Comparison of ENCODE assay signal across 12 cellular contexts in the genomic region with DNA sequence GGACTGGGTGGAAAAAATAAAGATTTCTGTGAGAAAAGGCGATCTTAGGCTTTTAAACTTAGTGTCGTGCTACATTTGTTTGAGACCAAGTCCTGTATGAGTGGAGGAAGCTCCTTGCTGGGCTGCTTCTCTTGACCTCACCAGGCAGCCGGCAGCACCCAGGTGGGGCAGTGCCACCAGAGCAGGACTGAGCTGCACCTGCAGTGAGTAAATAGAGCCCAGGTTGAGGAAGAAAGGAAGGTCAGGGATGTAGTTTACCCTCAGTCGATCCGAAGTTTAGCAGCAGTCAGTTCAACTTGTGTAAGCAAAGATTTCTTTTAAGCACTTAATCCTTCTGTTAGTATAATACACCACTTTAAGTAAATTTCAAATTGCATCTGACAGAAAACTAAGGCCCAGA. TPM values are rescaled to one million over a fixed set of nuclear protein-coding genes. Genes with fewer than 3 reads are reported as not detected.
DNase-seq lines count a peak whose midpoint lies in the region; ATAC-seq and TF ChIP-seq lines count a peak whose summit lies in the region.
"Had no signal": no experiment of that assay in that cellular context is flagged by ENCODE, and none has a peak within 500 bp of the region (broad histone marks: within the 10 kb centered on the region; RNA-seq: fewer than 3 reads in every experiment).

No MANE protein-coding gene starts in this region.

- H3K27ac ChIP-seq in mesenchymal stem cell (ENCODE audit: low read length, poor library complexity, severe bottlenecking) (peak overlapping the region; percentile 83), thoracic aorta (peak overlapping the region; percentile 19 to 32)

- H4K91ac ChIP-seq in mesenchymal stem cell (ENCODE audit: low read length): no peak overlapping the region

- ATAC-seq in WTC11 (no peak; the same call in 1 of the 2 replicates), thoracic aorta (ENCODE audit: insufficient number of reproducible peaks, low FRiP score, low read depth) (no peak), HG02870 (IDR thresholded peaks at IDR 0.05; ENCODE audit: unreplicated experiment) (no peak), HG03520 (IDR thresholded peaks at IDR 0.05; ENCODE audit: unreplicated experiment) (no peak)

- no peak overlapping the region for H3K4me2 ChIP-seq in mesenchymal stem cell (ENCODE audit: low read length, poor library complexity, severe bottlenecking)

- peak overlapping the region in 1 of 2 experiments; percentile 34 for H2BK12ac ChIP-seq in mesenchymal stem cell (ENCODE audit: low read length in 2 of 2)

- WGBS in mesenchymal stem cell: 98% methylated on average over 3 of the region's 5 CpGs

- H3K14ac ChIP-seq in mesenchymal stem cell (ENCODE audit: low read length in 2 of 2): peak overlapping the region in 1 of 2 experiments; percentile 96

- H4K8ac ChIP-seq in mesenchymal stem cell (ENCODE audit: low read length): no peak overlapping the region

- no peak overlapping the region for H3K4me3 Mint-ChIP-seq in activated T-cell treated with anti-CD3 and anti-CD28 coated beads, Interleukin-2, amount 50 U/mL, for 24 hours
- H3K4me3 Mint-ChIP-seq in WTC11: no peak overlapping the region

- DNase-seq in activated T-cell treated with anti-CD3 and anti-CD28 coated beads, Interleukin-2, amount 50 U/mL, for 24 hours: no peak
- no peak for DNase-seq in activated T-cell treated with anti-CD3 and anti-CD28 coated beads for 4 hours
- no peak for DNase-seq in WTC11 (ENCODE audit: low spot score)
- DNase-seq in mesenchymal stem cell: peak; percentile 37
- no peak for DNase-seq in thoracic aorta (ENCODE audit: low spot score)
- no peak for DNase-seq in OCI-M2 (lab: John Stamatoyannopoulos, UW; ENCODE audit: unreplicated experiment)
- DNase-seq: erythroblast; NCI-H1694 treated with DMSO at 0.1 percent for 48 hours; stimulated activated naive CD4-positive, alpha-beta T cell had no signal

- peak overlapping the region in 1 of 2 experiments; percentile 63 for H3K23ac ChIP-seq in mesenchymal stem cell (ENCODE audit: low read length in 2 of 2)

- H3K36me3 ChIP-seq in mesenchymal stem cell (ENCODE audit: control insufficient read depth in 1 of 2, insufficient read depth in 2 of 2, low read depth in 1 of 2, low read length in 2 of 2) (peaks cover 18 to 49% of the 10 kb centered on the region in 2 experiments), thoracic aorta (peaks cover 8% of the 10 kb centered on the region)

- H3K4ac ChIP-seq in mesenchymal stem cell (ENCODE audit: low read depth in 1 of 2, low read length in 2 of 2): no peak overlapping the region

- H3K4me3 ChIP-seq in mesenchymal stem cell (ENCODE audit: insufficient read depth in 1 of 2, low read depth in 1 of 2, low read length in 2 of 2) (no peak overlapping the region), thoracic aorta (no peak overlapping the region)

- no peaks in the 10 kb centered on the region for H3K9me3 ChIP-seq in mesenchymal stem cell (ENCODE audit: control insufficient read depth, low read length)
- no peaks in the 10 kb centered on the region for H3K9me3 ChIP-seq in thoracic aorta

- peak overlapping the region; percentile 82 for H3K9ac ChIP-seq in mesenchymal stem cell (ENCODE audit: low read length)

- no peak for TF ChIP-seq CTCF in WTC11 (IDR thresholded peaks at IDR 0.05)
- TF ChIP-seq CTCF in thoracic aorta (IDR thresholded peaks at IDR 0.05): no peak

- H2AK5ac ChIP-seq in mesenchymal stem cell (ENCODE audit: low read length, severe bottlenecking): peak overlapping the region; percentile 45

- no peak overlapping the region for H2AFZ ChIP-seq in mesenchymal stem cell (ENCODE audit: low read depth, low read length)

- CTCF ChIA-PET in WTC11 (lab: Charles Lee): interaction anchor here (0.8 to 1.5 kb wide), 4 partner anchors 10 to 123 kb away, joined by 3 to 7 read pairs (median 5); no protein-coding TSS in a partner anchor

- peaks cover 87% of the 10 kb centered on the region for H3K4me1 Mint-ChIP-seq in activated T-cell treated with anti-CD3 and anti-CD28 coated beads, Interleukin-2, amount 50 U/mL, for 24 hours (ENCODE audit: low read depth)
- H3K4me1 Mint-ChIP-seq in WTC11: peaks cover 95% of the 10 kb centered on the region

- no peaks in the 10 kb centered on the region for H3K27me3 ChIP-seq in mesenchymal stem cell (ENCODE audit: control insufficient read depth in 1 of 2, insufficient read depth in 1 of 2, low read length in 2 of 2)
- H3K27me3 ChIP-seq in thoracic aorta (replicated peaks; ENCODE audit: insufficient read depth): no peaks in the 10 kb centered on the region

- POLR2A ChIA-PET in WTC11 (lab: Charles Lee): no interaction called here

- no peaks in the 10 kb centered on the region for H3K27me3 Mint-ChIP-seq in activated T-cell treated with anti-CD3 and anti-CD28 coated beads, Interleukin-2, amount 50 U/mL, for 24 hours
- no peaks in the 10 kb centered on the region for H3K27me3 Mint-ChIP-seq in WTC11 (ENCODE audit: low read depth)

- no peak overlapping the region for H2BK120ac ChIP-seq in mesenchymal stem cell (ENCODE audit: low read depth, low read length)

- H3K79me1 ChIP-seq in mesenchymal stem cell (replicated peaks; ENCODE audit: low read length, poor library complexity, severe bottlenecking): no peaks in the 10 kb centered on the region

- no peaks in the 10 kb centered on the region for H3K9me3 Mint-ChIP-seq in activated T-cell treated with anti-CD3 and anti-CD28 coated beads, Interleukin-2, amount 50 U/mL, for 24 hours
- H3K9me3 Mint-ChIP-seq in WTC11: no peaks in the 10 kb centered on the region

- H2BK15ac ChIP-seq in mesenchymal stem cell (ENCODE audit: low read depth, poor library complexity, severe bottlenecking): no peak overlapping the region

- H2BK5ac ChIP-seq in mesenchymal stem cell (ENCODE audit: low read depth, low read length, poor library complexity, severe bottlenecking): no peak overlapping the region

- H3K4me1 ChIP-seq in mesenchymal stem cell (ENCODE audit: control insufficient read depth, insufficient read depth, low read depth, low read length): peaks cover 20% of the 10 kb centered on the region
- peaks cover 38 to 75% of the 10 kb centered on the region in 2 donors for H3K4me1 ChIP-seq in thoracic aorta (ENCODE audit: control insufficient read depth in 1 of 2, low read depth in 2 of 2)

- peak overlapping the region; percentile 80 for H3K27ac Mint-ChIP-seq in activated T-cell treated with anti-CD3 and anti-CD28 coated beads, Interleukin-2, amount 50 U/mL, for 24 hours
- H3K27ac Mint-ChIP-seq in WTC11: peak overlapping the region; percentile 94

- peaks cover 99% of the 10 kb centered on the region for H3K36me3 Mint-ChIP-seq in activated T-cell treated with anti-CD3 and anti-CD28 coated beads, Interleukin-2, amount 50 U/mL, for 24 hours (ENCODE audit: low read depth)
- H3K36me3 Mint-ChIP-seq in WTC11: peaks cover 45% of the 10 kb centered on the region

- no peak overlapping the region for H3K18ac ChIP-seq in mesenchymal stem cell (ENCODE audit: low read depth in 1 of 2, low read length in 2 of 2)

TF ChIP-seq in WTC11, 78 proteins besides CTCF, POLR2A, EP300 and RAD21:
- TF ChIP-seq, protein P1, sequence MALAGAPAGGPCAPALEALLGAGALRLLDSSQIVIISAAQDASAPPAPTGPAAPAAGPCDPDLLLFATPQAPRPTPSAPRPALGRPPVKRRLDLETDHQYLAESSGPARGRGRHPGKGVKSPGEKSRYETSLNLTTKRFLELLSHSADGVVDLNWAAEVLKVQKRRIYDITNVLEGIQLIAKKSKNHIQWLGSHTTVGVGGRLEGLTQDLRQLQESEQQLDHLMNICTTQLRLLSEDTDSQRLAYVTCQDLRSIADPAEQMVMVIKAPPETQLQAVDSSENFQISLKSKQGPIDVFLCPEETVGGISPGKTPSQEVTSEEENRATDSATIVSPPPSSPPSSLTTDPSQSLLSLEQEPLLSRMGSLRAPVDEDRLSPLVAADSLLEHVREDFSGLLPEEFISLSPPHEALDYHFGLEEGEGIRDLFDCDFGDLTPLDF (CRISPR knock-in tag; IDR thresholded peaks at IDR 0.05): no peak
- TF ChIP-seq NFYB (CRISPR knock-in tag; conservative IDR thresholded peaks at IDR 0.05; ENCODE audit: low read depth): no peak

RNA-seq across cellular contexts. Expression of a gene that starts 13.6 kb away (rescaled TPM):
- 309 to 416 TPM (median 343 TPM) in 3 replicates for total RNA-seq in WTC11 (2021)
- 84.5 TPM for polyA plus RNA-seq in mesenchymal stem cell (2013, experiment 1 of 2)
- polyA plus RNA-seq in mesenchymal stem cell (2013, experiment 2 of 2): 82.9 TPM
- total RNA-seq in thoracic aorta: 100 to 1,000 TPM; 117 to 155 TPM

RNA-seq across cellular contexts. Expression of a gene that starts 44.1 kb away (rescaled TPM):
- total RNA-seq in WTC11 (2021) (0.46 to 1.1 TPM (median 0.66 TPM) in 3 replicates), thoracic aorta (1 to 10 TPM in 1 of 2 donors, under 1 TPM in 1; 0.28 to 1.2 TPM)
- 0.03 TPM for polyA plus RNA-seq in mesenchymal stem cell (2013, experiment 1 of 2)
- not detected for polyA plus RNA-seq in mesenchymal stem cell (2013, experiment 2 of 2)
- total RNA-seq: bronchial epithelial cell had no signal

RNA-seq across cellular contexts. Expression of a gene that starts 45.3 kb away (rescaled TPM):
- total RNA-seq in WTC11 (2021) (20.2 to 30.4 TPM (median 27.5 TPM) in 3 replicates), thoracic aorta (100 to 1,000 TPM; 165 to 294 TPM)
- polyA plus RNA-seq in mesenchymal stem cell (2013, experiment 1 of 2): 42.1 TPM
- 39.4 TPM for polyA plus RNA-seq in mesenchymal stem cell (2013, experiment 2 of 2)

RNA-seq across cellular contexts. Expression of a gene that starts 55.6 kb away (rescaled TPM):
- 38.2 to 47.4 TPM (median 46.1 TPM) in 3 replicates for total RNA-seq in WTC11 (2021)
- 21.2 TPM for polyA plus RNA-seq in mesenchymal stem cell (2013, experiment 1 of 2)
- 19.1 TPM for polyA plus RNA-seq in mesenchymal stem cell (2013, experiment 2 of 2)
- total RNA-seq in thoracic aorta: 10 to 100 TPM in 1 of 2 donors, 1 to 10 TPM in 1; 6.5 to 10.6 TPM
